Comparison of ENCODE assay signal across 27 cellular contexts in the genomic region with DNA sequence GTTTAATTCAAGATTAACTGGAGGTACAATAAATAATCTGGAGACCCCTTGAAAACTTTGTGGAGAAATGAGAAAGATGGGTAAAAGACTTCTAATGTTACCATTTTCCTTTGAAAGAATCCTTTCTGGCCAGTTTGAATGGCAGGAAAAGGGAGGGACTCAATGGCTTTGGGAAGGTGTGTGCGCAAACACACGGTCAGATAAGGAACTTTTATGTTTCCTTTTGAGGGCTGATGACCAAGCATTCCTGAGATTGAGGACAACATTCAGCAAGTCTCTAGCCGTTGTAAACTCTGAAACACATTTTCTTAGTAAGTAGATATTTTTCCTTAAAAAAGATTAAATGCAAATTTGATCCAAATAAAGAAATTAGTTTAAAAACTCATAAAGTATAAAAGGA.
"Had no signal": no experiment of that assay in that cellular context is flagged by ENCODE, and none has a peak within 500 bp of the region (broad histone marks: within the 10 kb centered on the region; RNA-seq: fewer than 3 reads in every experiment).

No MANE protein-coding gene starts in this region.

- H3K27me3 ChIP-seq: ascending aorta, cardiac muscle cell, heart right ventricle, neutrophil, stomach, tibial artery had no signal

- H3K4me3 ChIP-seq: ascending aorta, cardiac muscle cell, coronary artery, heart right ventricle, prostate gland, stomach, tibial artery had no signal

- ATAC-seq: effector memory CD8-positive, alpha-beta T cell; esophagus mucosa; heart right ventricle; left ventricle myocardium superior; stimulated activated naive B cell treated with anti-CD40 and anti-IgM and Interleukin-4, amounts not matched to agents 10 μg/mL and 1 μg/mL and 100 μg/mL, for 72 hours had no signal

- H3K4me3 Mint-ChIP-seq: activated CD4-positive, alpha-beta memory T cell treated with anti-CD3 and anti-CD28 coated beads, Interleukin-2, amount 10 ng/mL, durations not matched to agents 7 days and 5 days; activated CD4-positive, alpha-beta T cell treated with anti-CD3 and anti-CD28 coated beads, Interleukin-2, amount 10 ng/mL, durations not matched to agents 7 days and 5 days; activated naive CD4-positive, alpha-beta T cell treated with anti-CD3 and anti-CD28 coated beads, Interleukin-2, amount 10 ng/mL, durations not matched to agents 7 days and 5 days; activated naive CD8-positive, alpha-beta T cell treated with anti-CD3 and anti-CD28 coated beads, Interleukin-2, amount 10 ng/mL, durations not matched to agents 7 days and 5 days; activated T-cell treated with anti-CD3 and anti-CD28 coated beads, Interleukin-2, amount 50 U/mL, for 24 hours; brain; effector memory CD8-positive, alpha-beta T cell; naive B cell; nephron progenitor cell; stimulated activated naive B cell treated with anti-CD40 and anti-IgM and Interleukin-4, amounts not matched to agents 10 μg/mL and 1 μg/mL and 100 μg/mL, for 72 hours had no signal

- H3K4me1 Mint-ChIP-seq: activated CD4-positive, alpha-beta memory T cell treated with anti-CD3 and anti-CD28 coated beads, Interleukin-2, amount 10 ng/mL, durations not matched to agents 7 days and 5 days; activated CD4-positive, alpha-beta T cell treated with anti-CD3 and anti-CD28 coated beads, Interleukin-2, amount 10 ng/mL, durations not matched to agents 7 days and 5 days; activated naive CD4-positive, alpha-beta T cell treated with anti-CD3 and anti-CD28 coated beads, Interleukin-2, amount 10 ng/mL, durations not matched to agents 7 days and 5 days; activated naive CD8-positive, alpha-beta T cell treated with anti-CD3 and anti-CD28 coated beads, Interleukin-2, amount 10 ng/mL, durations not matched to agents 7 days and 5 days; brain; naive B cell; nephron progenitor cell; stimulated activated naive B cell treated with anti-CD40 and anti-IgM and Interleukin-4, amounts not matched to agents 10 μg/mL and 1 μg/mL and 100 μg/mL, for 72 hours had no signal

- H3K27ac ChIP-seq: ascending aorta, cardiac muscle cell, coronary artery, heart right ventricle, neutrophil, prostate gland, tibial artery had no signal

- H3K9me3 ChIP-seq: ascending aorta, heart right ventricle, neutrophil, prostate gland, stomach, tibial artery had no signal

- H3K4me1 ChIP-seq: ascending aorta, heart right ventricle, prostate gland, stomach, tibial artery had no signal

- H3K27ac Mint-ChIP-seq: activated CD4-positive, alpha-beta memory T cell treated with anti-CD3 and anti-CD28 coated beads, Interleukin-2, amount 10 ng/mL, durations not matched to agents 7 days and 5 days; activated CD4-positive, alpha-beta T cell treated with anti-CD3 and anti-CD28 coated beads, Interleukin-2, amount 10 ng/mL, durations not matched to agents 7 days and 5 days; activated naive CD4-positive, alpha-beta T cell treated with anti-CD3 and anti-CD28 coated beads, Interleukin-2, amount 10 ng/mL, durations not matched to agents 7 days and 5 days; activated naive CD8-positive, alpha-beta T cell treated with anti-CD3 and anti-CD28 coated beads, Interleukin-2, amount 10 ng/mL, durations not matched to agents 7 days and 5 days; activated T-cell treated with anti-CD3 and anti-CD28 coated beads, Interleukin-2, amount 50 U/mL, for 24 hours; brain; effector memory CD8-positive, alpha-beta T cell; naive B cell; nephron progenitor cell; stimulated activated naive B cell treated with anti-CD40 and anti-IgM and Interleukin-4, amounts not matched to agents 10 μg/mL and 1 μg/mL and 100 μg/mL, for 72 hours had no signal

- H3K36me3 Mint-ChIP-seq: activated naive CD4-positive, alpha-beta T cell treated with anti-CD3 and anti-CD28 coated beads, Interleukin-2, amount 10 ng/mL, durations not matched to agents 7 days and 5 days; activated naive CD8-positive, alpha-beta T cell treated with anti-CD3 and anti-CD28 coated beads, Interleukin-2, amount 10 ng/mL, durations not matched to agents 7 days and 5 days; brain; naive B cell; stimulated activated naive B cell treated with anti-CD40 and anti-IgM and Interleukin-4, amounts not matched to agents 10 μg/mL and 1 μg/mL and 100 μg/mL, for 72 hours had no signal

- H3K36me3 ChIP-seq: ascending aorta, cardiac muscle cell, heart right ventricle, neutrophil, prostate gland, stomach, tibial artery had no signal

- H3K9me3 Mint-ChIP-seq: activated CD4-positive, alpha-beta memory T cell treated with anti-CD3 and anti-CD28 coated beads, Interleukin-2, amount 10 ng/mL, durations not matched to agents 7 days and 5 days; activated CD4-positive, alpha-beta T cell treated with anti-CD3 and anti-CD28 coated beads, Interleukin-2, amount 10 ng/mL, durations not matched to agents 7 days and 5 days; activated naive CD8-positive, alpha-beta T cell treated with anti-CD3 and anti-CD28 coated beads, Interleukin-2, amount 10 ng/mL, durations not matched to agents 7 days and 5 days; nephron progenitor cell; stimulated activated naive B cell treated with anti-CD40 and anti-IgM and Interleukin-4, amounts not matched to agents 10 μg/mL and 1 μg/mL and 100 μg/mL, for 72 hours had no signal

- DNase-seq: activated CD4-positive, alpha-beta memory T cell treated with anti-CD3 and anti-CD28 coated beads, Interleukin-2, amount 10 ng/mL, durations not matched to agents 7 days and 5 days; activated CD4-positive, alpha-beta T cell treated with anti-CD3 and anti-CD28 coated beads, Interleukin-2, amount 10 ng/mL, durations not matched to agents 7 days and 5 days; activated CD8-positive, alpha-beta memory T cell treated with anti-CD3 and anti-CD28 coated beads, Interleukin-2, amount 50 U/mL, for 48 hours; activated gamma-delta T cell; activated naive CD4-positive, alpha-beta T cell treated with anti-CD3 and anti-CD28 coated beads, Interleukin-2, amount 10 ng/mL, durations not matched to agents 7 days and 5 days; activated naive CD8-positive, alpha-beta T cell treated with anti-CD3 and anti-CD28 coated beads, Interleukin-2, amount 10 ng/mL, durations not matched to agents 7 days and 5 days; activated T-cell treated with anti-CD3 and anti-CD28 coated beads, Interleukin-2, amount 50 U/mL, for 24 hours; cerebellar nuclear complex; effector memory CD8-positive, alpha-beta T cell; foreskin fibroblast; heart right ventricle; left ventricle myocardium superior; naive B cell; nephron progenitor cell; retina; stimulated activated CD4-positive, alpha-beta T cell treated with anti-CD3 and anti-CD28 coated beads, Interleukin-15, amount 100 ng/mL, for 24 hours; stimulated activated CD4-positive, alpha-beta T cell treated with anti-CD3 and anti-CD28 coated beads, Interleukin-2, amount 100 ng/mL, for 24 hours; stimulated activated naive B cell treated with anti-CD40 and anti-IgM and Interleukin-4, amounts not matched to agents 10 μg/mL and 1 μg/mL and 100 μg/mL, for 72 hours; stomach; tibial artery had no signal

- H3K27me3 Mint-ChIP-seq: activated CD4-positive, alpha-beta memory T cell treated with anti-CD3 and anti-CD28 coated beads, Interleukin-2, amount 10 ng/mL, durations not matched to agents 7 days and 5 days; activated CD4-positive, alpha-beta T cell treated with anti-CD3 and anti-CD28 coated beads, Interleukin-2, amount 10 ng/mL, durations not matched to agents 7 days and 5 days; activated naive CD4-positive, alpha-beta T cell treated with anti-CD3 and anti-CD28 coated beads, Interleukin-2, amount 10 ng/mL, durations not matched to agents 7 days and 5 days; activated naive CD8-positive, alpha-beta T cell treated with anti-CD3 and anti-CD28 coated beads, Interleukin-2, amount 10 ng/mL, durations not matched to agents 7 days and 5 days; activated T-cell treated with anti-CD3 and anti-CD28 coated beads, Interleukin-2, amount 50 U/mL, for 24 hours; effector memory CD8-positive, alpha-beta T cell; naive B cell; stimulated activated naive B cell treated with anti-CD40 and anti-IgM and Interleukin-4, amounts not matched to agents 10 μg/mL and 1 μg/mL and 100 μg/mL, for 72 hours had no signal
